Comparison of ENCODE assay signal across 1 cellular context in genomic region chr6:158825038-158825950, GRCh38.
TF ChIP-seq lines count a peak whose summit lies in the region.

No MANE protein-coding gene starts in this region.

TF ChIP-seq in K562, 482 proteins besides CTCF, POLR2A, EP300 and RAD21 (continued from another document and continues in another):
- TF ChIP-seq CREB3 (tag; conservative IDR thresholded peaks at IDR 0.05; ENCODE audit: low read depth) (0 out of 2 replicates have a peak, but pooled peaks have one; percentile 59), STAT5B (CRISPR knock-in tag; IDR thresholded peaks at IDR 0.05) (no peak), NR2C1 (IDR thresholded peaks at IDR 0.05) (no peak), NR2C1 (tag; IDR thresholded peaks at IDR 0.05) (peak; percentile 11; the same call in 1 of the 2 replicates), DACH1 (IDR thresholded peaks at IDR 0.05; ENCODE audit: partially characterized antibody) (peak; percentile 7), SMARCE1 (IDR thresholded peaks at IDR 0.05) (peak; percentile 62; the same call in 1 of the 2 replicates), EHMT2 (IDR thresholded peaks at IDR 0.05) (peak; percentile 48; the same call in 1 of the 2 replicates), KLF6 (CRISPR knock-in tag; IDR thresholded peaks at IDR 0.05; ENCODE audit: borderline replicate concordance) (no peak), NR2C2 (CRISPR knock-in tag; IDR thresholded peaks at IDR 0.05) (no peak), NR2C2 (tag; IDR thresholded peaks at IDR 0.05) (peak; percentile 43; the same call in 1 of the 2 replicates), ID3 (CRISPR knock-in tag; IDR thresholded peaks at IDR 0.05) (no peak), ID3 (tag; IDR thresholded peaks at IDR 0.05) (0 out of 2 replicates have a peak, but pooled peaks have one; percentile 50), E2F6 (IDR thresholded peaks at IDR 0.05; ENCODE audit: borderline replicate concordance in 1 of 2, extremely low read depth in 1 of 2, insufficient read depth in 1 of 2, insufficient read length in 1 of 2, low read depth in 1 of 2, low read length in 1 of 2, poor library complexity in 1 of 2, severe bottlenecking in 1 of 2) (no peak), GATAD2A (IDR thresholded peaks at IDR 0.05) (0 out of 2 replicates have a peak, but pooled peaks have one; percentile 67), ZNF655 (CRISPR knock-in tag; IDR thresholded peaks at IDR 0.05) (0 out of 2 replicates have a peak, but pooled peaks have one; percentile 6), PRDM10 (IDR thresholded peaks at IDR 0.05; ENCODE audit: partially characterized antibody) (peak; percentile 60), TEAD4 (IDR thresholded peaks at IDR 0.05; ENCODE audit: low read length) (peak; percentile 22; the same call in 1 of the 2 replicates), TEAD4 (CRISPR knock-in tag; IDR thresholded peaks at IDR 0.05; ENCODE audit: borderline replicate concordance) (no peak), JUNB (CRISPR knock-in tag; conservative IDR thresholded peaks at IDR 0.05) (no peak), ZNF197 (CRISPR knock-in tag; IDR thresholded peaks at IDR 0.05; ENCODE audit: low read depth) (no peak), JUND (IDR thresholded peaks at IDR 0.05; ENCODE audit: borderline replicate concordance, low read depth, low read length) (peak; percentile 40; the same call in 1 of the 2 replicates), JUND (tag; IDR thresholded peaks at IDR 0.05; ENCODE audit: borderline replicate concordance, low read depth, low read length) (no peak), NFRKB (IDR thresholded peaks at IDR 0.05; ENCODE audit: low read depth) (0 out of 2 replicates have a peak, but pooled peaks have one; percentile 24), SPI1 (IDR thresholded peaks at IDR 0.05; ENCODE audit: borderline replicate concordance, low read depth, low read length) (peak; percentile 69; the same call in 1 of the 2 replicates), ARID1B (IDR thresholded peaks at IDR 0.05) (peak; percentile 49), HDGF (IDR thresholded peaks at IDR 0.05) (0 out of 2 replicates have a peak, but pooled peaks have one; percentile 17), AFF1 (IDR thresholded peaks at IDR 0.05; ENCODE audit: low read depth in 1 of 2, partially characterized antibody in 2 of 2) (no peak), FOXA3 (CRISPR knock-in tag; conservative IDR thresholded peaks at IDR 0.05 in 1 of 2, IDR thresholded peaks at IDR 0.05 in 1 of 2) (peak in 1 of 2 experiments; percentile 83; a peak in 2 of 4 replicates), HMBOX1 (IDR thresholded peaks at IDR 0.05) (0 out of 2 replicates have a peak, but pooled peaks have one; percentile 20), ZBTB9 (CRISPR knock-in tag; IDR thresholded peaks at IDR 0.05) (peak; percentile 29; the same call in 1 of the 2 replicates), PKNOX1 (IDR thresholded peaks at IDR 0.05) (peak; percentile 25; the same call in 1 of the 2 replicates), ELF1 (tag; IDR thresholded peaks at IDR 0.05) (no peak), EGR1 (conservative IDR thresholded peaks at IDR 0.05) (0 out of 2 replicates have a peak, but pooled peaks have one; percentile 10), PTRF (tag; IDR thresholded peaks at IDR 0.05) (peak; percentile 60; the same call in 1 of the 2 replicates), NKRF (IDR thresholded peaks at IDR 0.05; ENCODE audit: borderline replicate concordance) (peak; percentile 22; the same call in 1 of the 2 replicates), EP400 (IDR thresholded peaks at IDR 0.05) (0 out of 2 replicates have a peak, but pooled peaks have one; percentile 45)
